16 cellular contexts compared by ENCODE assay signal in the genomic region with DNA sequence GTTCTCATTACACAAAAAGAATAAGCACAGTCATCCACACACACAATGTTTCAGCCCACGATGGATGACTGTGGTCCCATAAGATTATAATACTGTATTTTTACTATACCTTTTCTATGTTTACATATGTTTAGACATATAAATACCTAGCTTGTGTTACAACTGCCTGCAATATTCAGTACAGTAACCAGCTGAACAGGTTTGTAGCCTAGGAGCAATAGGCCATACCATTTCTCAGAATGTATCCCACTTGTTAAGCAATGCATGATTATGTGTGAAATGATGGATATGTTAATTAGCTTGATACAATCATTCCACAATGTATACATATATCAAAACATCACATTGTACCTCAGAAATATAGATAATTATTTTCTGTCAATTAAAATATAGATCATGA.
"Had no signal": no experiment of that assay in that cellular context is flagged by ENCODE, and none has a peak within 500 bp of the region (broad histone marks: within the 10 kb centered on the region; RNA-seq: fewer than 3 reads in every experiment).

No MANE protein-coding gene starts in this region.

- H3K27me3 ChIP-seq: foreskin keratinocyte, hepatocyte, neutrophil, upper lobe of left lung, uterus had no signal

- H3K4me3 ChIP-seq: hepatocyte, thoracic aorta, upper lobe of left lung, uterus had no signal

- DNase-seq: effector memory CD8-positive, alpha-beta T cell; foreskin keratinocyte; head of caudate nucleus; mammary epithelial cell; naive thymus-derived CD8-positive, alpha-beta T cell; posterior cingulate gyrus; stimulated activated CD4-positive, alpha-beta T cell treated with anti-CD3 and anti-CD28 coated beads, Interleukin-2, amount 100 ng/mL, for 24 hours; stimulated activated CD4-positive, alpha-beta T cell treated with anti-CD3 and anti-CD28 coated beads, Interleukin-4, amount 100 ng/mL, for 4 hours; stimulated activated naive B cell treated with anti-CD40 and anti-IgM and Interleukin-4, amounts not matched to agents 10 μg/mL and 1 μg/mL and 100 μg/mL, for 72 hours; stimulated activated naive CD8-positive, alpha-beta T cell treated with anti-CD3 and anti-CD28 coated beads, Interleukin-15, amount 100 ng/mL, for 72 hours; upper lobe of left lung; uterus had no signal

- H3K27ac ChIP-seq: foreskin keratinocyte, neutrophil, thoracic aorta, upper lobe of left lung, uterus had no signal

- H2AFZ ChIP-seq: hepatocyte had no signal

- H3K36me3 ChIP-seq: neutrophil, thoracic aorta, upper lobe of left lung, uterus had no signal

- H3K4me2 ChIP-seq: hepatocyte had no signal

- H3K9me3 ChIP-seq: neutrophil, thoracic aorta, upper lobe of left lung, uterus had no signal

- H3K4me1 ChIP-seq: foreskin keratinocyte, uterus had no signal

- H3K79me2 ChIP-seq: hepatocyte had no signal

- ATAC-seq: effector memory CD8-positive, alpha-beta T cell; foreskin keratinocyte; naive thymus-derived CD8-positive, alpha-beta T cell; sciatic nerve; stimulated activated naive B cell treated with anti-CD40 and anti-IgM and Interleukin-4, amounts not matched to agents 10 μg/mL and 1 μg/mL and 100 μg/mL, for 72 hours; stimulated activated naive CD8-positive, alpha-beta T cell treated with anti-CD3 and anti-CD28 coated beads, Interleukin-15, amount 100 ng/mL, for 72 hours had no signal
